In genomic region chr10:23826399-23826798, GRCh38 we compare ENCODE assay signal across 10 cellular contexts.
DNase-seq lines count a peak whose midpoint lies in the region; ATAC-seq and TF ChIP-seq lines count a peak whose summit lies in the region.
"Had no signal": no experiment of that assay in that cellular context is flagged by ENCODE, and none has a peak within 500 bp of the region (broad histone marks: within the 10 kb centered on the region; RNA-seq: fewer than 3 reads in every experiment).

No MANE protein-coding gene starts in this region.

- H3K4me3 ChIP-seq in Jurkat, Clone E6-1 (ENCODE audit: low read length): no peak overlapping the region
- H3K4me3 ChIP-seq in adipocyte (ENCODE audit: low read length): no peak overlapping the region

- no peaks in the 10 kb centered on the region for H3K27me3 ChIP-seq in adipocyte (replicated peaks; ENCODE audit: control insufficient read depth, insufficient read depth, low read length)

- no peaks in the 10 kb centered on the region for H3K9me3 ChIP-seq in adipocyte (ENCODE audit: control insufficient read depth, low read length)

- H3K27me3 Mint-ChIP-seq in osteocyte (ENCODE audit: unreplicated experiment): no peaks in the 10 kb centered on the region
- H3K27me3 Mint-ChIP-seq: activated naive CD4-positive, alpha-beta T cell treated with anti-CD3 and anti-CD28 coated beads, Interleukin-2, amount 50 U/mL, for 24 hours had no signal

- H3K9me3 Mint-ChIP-seq in osteocyte (ENCODE audit: unreplicated experiment): peaks cover 9% of the 10 kb centered on the region
- H3K9me3 Mint-ChIP-seq: activated naive CD4-positive, alpha-beta T cell treated with anti-CD3 and anti-CD28 coated beads, Interleukin-2, amount 50 U/mL, for 24 hours had no signal

- no peak overlapping the region for H3K27ac Mint-ChIP-seq in osteocyte (ENCODE audit: unreplicated experiment)
- H3K27ac Mint-ChIP-seq: activated naive CD4-positive, alpha-beta T cell treated with anti-CD3 and anti-CD28 coated beads, Interleukin-2, amount 50 U/mL, for 24 hours had no signal

- no peak for TF ChIP-seq CTCF in osteocyte (IDR thresholded peaks at IDR 0.05)

- no peaks in the 10 kb centered on the region for H3K36me3 Mint-ChIP-seq in osteocyte (ENCODE audit: unreplicated experiment)
- H3K36me3 Mint-ChIP-seq: activated naive CD4-positive, alpha-beta T cell treated with anti-CD3 and anti-CD28 coated beads, Interleukin-2, amount 50 U/mL, for 24 hours had no signal

- H3K4me3 Mint-ChIP-seq in osteocyte (ENCODE audit: unreplicated experiment): no peak overlapping the region
- H3K4me3 Mint-ChIP-seq: activated naive CD4-positive, alpha-beta T cell treated with anti-CD3 and anti-CD28 coated beads, Interleukin-2, amount 50 U/mL, for 24 hours had no signal

- no peaks in the 10 kb centered on the region for H3K4me1 Mint-ChIP-seq in osteocyte (ENCODE audit: unreplicated experiment)
- H3K4me1 Mint-ChIP-seq: activated naive CD4-positive, alpha-beta T cell treated with anti-CD3 and anti-CD28 coated beads, Interleukin-2, amount 50 U/mL, for 24 hours had no signal

- peak; percentile 31 for ATAC-seq in left lobe of liver
- ATAC-seq in GM21360 (IDR thresholded peaks at IDR 0.05; ENCODE audit: unreplicated experiment): no peak
- ATAC-seq in GM21390 (IDR thresholded peaks at IDR 0.05; ENCODE audit: unreplicated experiment): no peak

- no peaks in the 10 kb centered on the region for H3K36me3 ChIP-seq in adipocyte (ENCODE audit: control insufficient read depth, insufficient read depth, low read length, severe bottlenecking)

- DNase-seq in ELF-1 (ENCODE audit: low read depth, low spot score) (peak; percentile 18), adipocyte (ENCODE audit: low read depth) (peak; percentile 8), left lobe of liver (ENCODE audit: low spot score) (no peak), osteocyte (ENCODE audit: extremely low spot score, unreplicated experiment) (no peak)
- peak; percentile 11 for DNase-seq in Jurkat, Clone E6-1 (ENCODE audit: low read depth, low spot score)
- no peak for DNase-seq in stimulated activated CD8-positive, alpha-beta memory T cell treated with anti-CD3 and anti-CD28 coated beads, Interleukin-4, amount 100 ng/mL, for 48 hours
- DNase-seq: NCI-H2029 treated with DMSO at 0.1 percent for 48 hours had no signal

- no peaks in the 10 kb centered on the region for H3K4me1 ChIP-seq in adipocyte (ENCODE audit: control insufficient read depth, insufficient read depth, low read length)

- no peak overlapping the region for H3K9ac ChIP-seq in adipocyte (ENCODE audit: low read length)

Comparison
In these comparisons a context has a peak if more than half of its experiments do, and no peak if none do; other contexts are left out.
1. DNase-seq: peak in ELF-1 (single experiment), Jurkat, Clone E6-1 (single experiment) and adipocyte (single experiment); none in left lobe of liver (single experiment), stimulated activated CD8-positive, alpha-beta memory T cell treated with anti-CD3 and anti-CD28 coated beads, Interleukin-4, amount 100 ng/mL, for 48 hours (single experiment) and osteocyte (single experiment).